ENCODE assay signal across 24 cellular contexts in genomic region chr18:62027914-62028520, GRCh38.
"Had no signal": no experiment of that assay in that cellular context is flagged by ENCODE, and none has a peak within 500 bp of the region (broad histone marks: within the 10 kb centered on the region; RNA-seq: fewer than 3 reads in every experiment).

No MANE protein-coding gene starts in this region.

- H3K36me3 ChIP-seq: ascending aorta, SJSA1 had no signal

- H3K9me3 ChIP-seq: ascending aorta, body of pancreas, SJSA1 had no signal

- H3K4me3 ChIP-seq: ascending aorta, body of pancreas, SJSA1 had no signal

- ATAC-seq: activated naive CD4-positive, alpha-beta T cell treated with anti-CD3 and anti-CD28 coated beads, Interleukin-2, amount 50 U/mL, for 72 hours; activated naive CD8-positive, alpha-beta T cell treated with anti-CD3 and anti-CD28 coated beads, Interleukin-2, amount 50 U/mL, for 24 hours; activated T-cell treated with anti-CD3 and anti-CD28 coated beads, Interleukin-2, amount 50 U/mL, for 4 hours; body of pancreas; SK-N-SH treated with all-trans-retinoic acid at 6 μM for 48 hours had no signal

- H3K4me1 ChIP-seq: ascending aorta, body of pancreas had no signal

- H3K27ac ChIP-seq: ascending aorta, body of pancreas, KMS-11, SJSA1 had no signal

- H3K27ac Mint-ChIP-seq: activated naive CD4-positive, alpha-beta T cell treated with anti-CD3 and anti-CD28 coated beads, Interleukin-2, amount 50 U/mL, for 72 hours; activated naive CD8-positive, alpha-beta T cell treated with anti-CD3 and anti-CD28 coated beads, Interleukin-2, amount 50 U/mL, for 24 hours; T-helper 2 cell treated with Interferon-gamma antibody and Interleukin-4, amounts not matched to agents 5 μg/mL and 100 μg/mL, for 36 hours had no signal

- H3K36me3 Mint-ChIP-seq: activated naive CD4-positive, alpha-beta T cell treated with anti-CD3 and anti-CD28 coated beads, Interleukin-2, amount 50 U/mL, for 72 hours had no signal

- H3K9me3 Mint-ChIP-seq: activated naive CD8-positive, alpha-beta T cell treated with anti-CD3 and anti-CD28 coated beads, Interleukin-2, amount 50 U/mL, for 24 hours; activated T-cell treated with anti-CD3 and anti-CD28 coated beads, Interleukin-2, amount 50 U/mL, for 4 hours had no signal

- H3K27me3 ChIP-seq: ascending aorta, body of pancreas, SJSA1 had no signal

- DNase-seq: activated CD4-positive, alpha-beta T cell treated with anti-CD3 and anti-CD28 coated beads for 48 hours; activated CD4-positive, alpha-beta T cell treated with anti-CD3 and anti-CD28 coated beads, Interleukin-2, amount 50 U/mL, for 4 hours; activated CD4-positive, CD25-positive, alpha-beta regulatory T cell treated with anti-CD3 and anti-CD28 coated beads, Interleukin-2, amount 50 U/mL, for 72 hours; activated CD8-positive, alpha-beta memory T cell treated with anti-CD3 and anti-CD28 coated beads for 24 hours; activated effector memory CD4-positive, alpha-beta T cell treated with anti-CD3 and anti-CD28 coated beads, Interleukin-2, amount 50 U/mL, for 16 hours; activated naive CD4-positive, alpha-beta T cell treated with Interleukin-2 at 50 U/mL for 16 hours; activated naive CD8-positive, alpha-beta T cell treated with anti-CD3 and anti-CD28 coated beads, Interleukin-2, amount 50 U/mL, for 24 hours; activated T-cell treated with anti-CD3 and anti-CD28 coated beads, Interleukin-2, amount 50 U/mL, for 4 hours; amniotic stem cell; body of pancreas; NCI-H1092; NCI-H1417; NCI-H1930; NCI-H345; NCI-H510A; NCI-H526 treated with DMSO at 0.1 percent for 48 hours; NCI-H82; SW 1271 had no signal

- H3K4me3 Mint-ChIP-seq: activated naive CD8-positive, alpha-beta T cell treated with anti-CD3 and anti-CD28 coated beads, Interleukin-2, amount 50 U/mL, for 24 hours; activated T-cell treated with anti-CD3 and anti-CD28 coated beads, Interleukin-2, amount 50 U/mL, for 4 hours; T-helper 2 cell treated with Interferon-gamma antibody and Interleukin-4, amounts not matched to agents 5 μg/mL and 100 μg/mL, for 36 hours had no signal
